In the genomic region with DNA sequence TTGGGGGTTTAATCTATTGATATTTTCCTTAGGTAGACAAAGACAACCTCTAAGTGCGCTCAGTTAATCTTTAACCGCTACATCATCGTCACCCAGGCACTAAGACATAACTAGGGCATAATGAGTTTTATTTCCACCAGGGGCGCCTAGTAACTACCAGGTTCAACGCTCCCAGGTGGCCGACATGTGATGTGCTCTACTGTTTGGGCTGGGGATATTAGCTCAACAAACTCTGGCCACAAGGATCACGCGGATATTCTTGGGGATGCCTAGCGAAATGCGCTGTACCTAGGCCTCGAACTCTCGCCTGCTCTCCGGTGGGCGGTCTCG, we compare ENCODE assay signal across 7 cellular contexts. TPM values are rescaled to one million over a fixed set of nuclear protein-coding genes. Genes with fewer than 3 reads are reported as not detected.
A peak's percentile ranks its signal among the peaks of the same experiment; 100 is the strongest.
DNase-seq lines count a peak whose midpoint lies in the region; ATAC-seq and TF ChIP-seq lines count a peak whose summit lies in the region.

No MANE protein-coding gene starts in this region.

- no TSS peak for BruUV-seq in IMR-90 (replicated peaks; lab: Mats Ljungman, UMichigan)

- peak overlapping the region; percentile 85 for H3K27ac ChIP-seq in IMR-90 (ENCODE audit: insufficient read depth, low read length)

- WGBS in IMR-90 (ENCODE audit: extremely low coverage in 2 of 2, insufficient read length in 1 of 2), 2 experiments = no CpG with 5 or more reads among the region's 15 CpGs

- peaks cover 4% of the 10 kb centered on the region; the same call in 1 of the 2 replicates for H3K9me1 ChIP-seq in IMR-90 (ENCODE audit: insufficient read depth, low read length)

- peak overlapping the region; percentile 20 for H3K56ac ChIP-seq in IMR-90 (ENCODE audit: extremely low read depth, insufficient read depth, low read length)

- in situ Hi-C loops in IMR-90 (cut with MboI; ENCODE audit: low sequenced_read_pairs) = no loop called here

- H3K4me1 ChIP-seq in IMR-90 (ENCODE audit: control insufficient read depth, insufficient read depth, low read length) = peaks cover 3% of the 10 kb centered on the region

- H3K4me1 Mint-ChIP-seq in brain = peaks cover 56% of the 10 kb centered on the region
- H3K4me1 Mint-ChIP-seq in stimulated activated naive B cell treated with anti-CD40 and anti-IgM and Interleukin-4, amounts not matched to agents 10 μg/mL and 1 μg/mL and 100 μg/mL, for 72 hours = peaks cover 20 to 41% of the 10 kb centered on the region in 2 donors

- H4K5ac ChIP-seq in IMR-90 (ENCODE audit: low read depth, low read length) = peak overlapping the region; percentile 55

- POLR2A ChIA-PET in IMR-90 (lab: Charles Lee; ENCODE audit: unreplicated experiment) = interaction anchor here (0.6 kb wide), 1 partner anchor 73 kb away, joined by 3 read pairs; no protein-coding TSS in a partner anchor

- H3K18ac ChIP-seq in IMR-90 (ENCODE audit: low read depth, low read length) = peak overlapping the region; percentile 47

- H2BK20ac ChIP-seq in IMR-90 (ENCODE audit: low read depth, low read length) = no peak overlapping the region

- H2BK15ac ChIP-seq in IMR-90 (ENCODE audit: low read depth, low read length) = no peak overlapping the region; the same call in 2 of the 3 replicates

- TF ChIP-seq RAD21 in IMR-90 (IDR thresholded peaks at IDR 0.05; ENCODE audit: low read length) = no peak

- H3K36me3 Mint-ChIP-seq in brain = peaks cover 43% of the 10 kb centered on the region
- peaks cover 0 to 12% of the 10 kb centered on the region in 2 donors for H3K36me3 Mint-ChIP-seq in stimulated activated naive B cell treated with anti-CD40 and anti-IgM and Interleukin-4, amounts not matched to agents 10 μg/mL and 1 μg/mL and 100 μg/mL, for 72 hours

- no peaks in the 10 kb centered on the region for H3K36me3 ChIP-seq in IMR-90 (ENCODE audit: control insufficient read depth, insufficient read depth, low read length)

- intact Hi-C loops in IMR-90 (cut with micrococcal nuclease) = loop anchor here (5.0 kb wide), 1 partner anchor 276 kb away; the partner anchor contains the start of gene ELF2

- peak overlapping the region; percentile 99 for H3K27ac Mint-ChIP-seq in brain
- H3K27ac Mint-ChIP-seq in stimulated activated naive B cell treated with anti-CD40 and anti-IgM and Interleukin-4, amounts not matched to agents 10 μg/mL and 1 μg/mL and 100 μg/mL, for 72 hours = peak overlapping the region; percentile 100

- no peaks in the 10 kb centered on the region for H3K9me3 ChIP-seq in IMR-90 (ENCODE audit: control insufficient read depth, insufficient read depth, low read length)

- peak overlapping the region; percentile 81 for H2BK5ac ChIP-seq in IMR-90 (ENCODE audit: low read depth, low read length, poor library complexity, severe bottlenecking)

- H4K91ac ChIP-seq in IMR-90 (ENCODE audit: insufficient read depth, low read depth, low read length) = peak overlapping the region; percentile 67; the same call in 1 of the 2 replicates

- H2AK9ac ChIP-seq in IMR-90 (replicated peaks; ENCODE audit: low read depth, low read length, poor library complexity) = peak overlapping the region; percentile 62

- peak overlapping the region; percentile 68 for H3K9ac ChIP-seq in IMR-90 (ENCODE audit: low read depth, low read length)

- H2BK120ac ChIP-seq in IMR-90 (ENCODE audit: low read depth, low read length) = peak overlapping the region; percentile 81; the same call in 1 of the 2 replicates

- H3K4me3 ChIP-seq in IMR-90 (ENCODE audit: insufficient read depth, low read depth, low read length) = peak overlapping the region; percentile 86

- H4K20me1 ChIP-seq in IMR-90 (ENCODE audit: insufficient read depth, low read length) = no peaks in the 10 kb centered on the region; the same call in 1 of the 2 replicates

- peak overlapping the region; percentile 97 for H2AFZ ChIP-seq in IMR-90 (replicated peaks; ENCODE audit: low read length, poor library complexity)

- H2AK5ac ChIP-seq in IMR-90 (ENCODE audit: low read depth, low read length) = peak overlapping the region; percentile 23; the same call in 1 of the 2 replicates

- H3K4me3 Mint-ChIP-seq in brain = peak overlapping the region; percentile 92 to 99 (median 96)
- H3K4me3 Mint-ChIP-seq in stimulated activated naive B cell treated with anti-CD40 and anti-IgM and Interleukin-4, amounts not matched to agents 10 μg/mL and 1 μg/mL and 100 μg/mL, for 72 hours = peak overlapping the region; percentile 92 to 98

- ATAC-seq in GM21717 (IDR thresholded peaks at IDR 0.05; ENCODE audit: unreplicated experiment) (peak; percentile 55), IMR-90 (ENCODE audit: low read depth) (no peak; the same call in 1 of the 2 replicates)
- peak; percentile 63 to 64 for ATAC-seq in stimulated activated naive B cell treated with anti-CD40 and anti-IgM and Interleukin-4, amounts not matched to agents 10 μg/mL and 1 μg/mL and 100 μg/mL, for 72 hours (replicated peaks)

- peaks cover 10% of the 10 kb centered on the region for H3K27me3 Mint-ChIP-seq in brain
- no peaks in the 10 kb centered on the region for H3K27me3 Mint-ChIP-seq in stimulated activated naive B cell treated with anti-CD40 and anti-IgM and Interleukin-4, amounts not matched to agents 10 μg/mL and 1 μg/mL and 100 μg/mL, for 72 hours

- CTCF ChIA-PET in IMR-90 (lab: Yijun Ruan, JAX) = interaction anchor here (0.6 kb wide), 1 partner anchor 32 kb away, joined by 3 read pairs; no protein-coding TSS in a partner anchor

- peak overlapping the region; percentile 78 for H3K4ac ChIP-seq in IMR-90 (ENCODE audit: low read depth, low read length)

- H3K79me1 ChIP-seq in IMR-90 (ENCODE audit: low read depth in 1 of 2, low read length in 2 of 2) = peaks cover 16 to 59% of the 10 kb centered on the region in 2 experiments

- TF ChIP-seq POLR2A in IMR-90 (IDR thresholded peaks at IDR 0.05; ENCODE audit: low read depth, low read length) = no peak

- peak overlapping the region; percentile 93 for H3K4me2 ChIP-seq in IMR-90 (ENCODE audit: low read depth, low read length)

- dilution Hi-C loops in IMR-90 (cut with HindIII; ENCODE audit: low sequenced_read_pairs, unreplicated experiment) = no loop called here

- peaks cover 8 to 11% (median 10%) of the 10 kb centered on the region in 5 experiments for H3K9me3 Mint-ChIP-seq in brain
- no peaks in the 10 kb centered on the region for H3K9me3 Mint-ChIP-seq in stimulated activated naive B cell treated with anti-CD40 and anti-IgM and Interleukin-4, amounts not matched to agents 10 μg/mL and 1 μg/mL and 100 μg/mL, for 72 hours

- peak overlapping the region; percentile 78 for H3K23ac ChIP-seq in IMR-90 (ENCODE audit: low read depth, low read length)

- DNase-seq in GM10266 (ENCODE audit: extremely low spot score) (peak; percentile 68), IMR-90 (no peak), SHP77 treated with DMSO at 0.1 percent for 48 hours (lab: John Stamatoyannopoulos, UW) (peak; percentile 31), kidney glomerular epithelial cell (lab: John Stamatoyannopoulos, UW) (peak; percentile 93)
- DNase-seq in stimulated activated naive B cell treated with anti-CD40 and anti-IgM and Interleukin-4, amounts not matched to agents 10 μg/mL and 1 μg/mL and 100 μg/mL, for 72 hours = no peak

- peak overlapping the region; percentile 92 for H3K14ac ChIP-seq in IMR-90 (replicated peaks; ENCODE audit: low read depth, low read length)

- H3K27me3 ChIP-seq in IMR-90 (ENCODE audit: control insufficient read depth, insufficient read depth, low read length) = no peaks in the 10 kb centered on the region

- H4K8ac ChIP-seq in IMR-90 (ENCODE audit: low read depth in 2 of 2, low read length in 2 of 2) = peak overlapping the region; percentile 63 to 77

- peak; percentile 37 for TF ChIP-seq CTCF in GM10266 (IDR thresholded peaks at IDR 0.05; ENCODE audit: control insufficient read depth, insufficient read depth, low read depth, missing control alignments)
- peak; percentile 26 for TF ChIP-seq CTCF in IMR-90 (conservative IDR thresholded peaks at IDR 0.05; ENCODE audit: low read depth, low read length)
- peak; percentile 31 to 64 for TF ChIP-seq CTCF in brain (conservative IDR thresholded peaks at IDR 0.05)

TF ChIP-seq in IMR-90, 13 proteins besides CTCF, POLR2A, EP300 and RAD21:
- TF ChIP-seq RCOR1 (IDR thresholded peaks at IDR 0.05; ENCODE audit: insufficient replicate concordance, low read length) (no peak), CHD1 (IDR thresholded peaks at IDR 0.05; ENCODE audit: low read depth, low read length) (no peak), SMC3 (IDR thresholded peaks at IDR 0.05; ENCODE audit: low read depth, low read length) (0 out of 2 replicates have a peak, but pooled peaks have one; percentile 1), FOS (IDR thresholded peaks at IDR 0.05; ENCODE audit: low read depth, low read length) (no peak), MAFK (IDR thresholded peaks at IDR 0.05; ENCODE audit: low read depth, low read length) (no peak), RFX5 (IDR thresholded peaks at IDR 0.05; ENCODE audit: low read depth, low read length) (no peak), BHLHE40 (IDR thresholded peaks at IDR 0.05; ENCODE audit: low read depth, low read length) (no peak)

RNA-seq across cellular contexts. Expression of gene RAB33B, which starts 0.9 kb away (rescaled TPM):
- total RNA-seq in IMR-90 (2012; rRNA removed) = 7.3 and 11.4 TPM in 2 replicates
- 3.2 and 3.7 TPM in 2 replicates for polyA plus RNA-seq in IMR-90 (2012; rRNA removed)
- polyA plus RNA-seq in IMR-90 (2012; cell fraction: cytosol; rRNA removed) = 1.4 and 1.5 TPM in 2 replicates
- polyA plus RNA-seq in IMR-90 (2012; cell fraction: nucleus; rRNA removed; ENCODE audit: low replicate concordance) = 2.0 and 3.0 TPM in 2 replicates
- polyA plus RNA-seq in brain (ENCODE audit: insufficient read depth, low read depth, low replicate concordance) = 1.7 TPM

Comparison
In these comparisons a context has a peak if more than half of its experiments do, and no peak if none do; other contexts are left out.
1. DNase-seq: peak in GM10266 (single experiment), SHP77 treated with DMSO at 0.1 percent for 48 hours (single experiment) and kidney glomerular epithelial cell (single experiment); none in IMR-90 (single experiment) and stimulated activated naive B cell treated with anti-CD40 and anti-IgM and Interleukin-4, amounts not matched to agents 10 μg/mL and 1 μg/mL and 100 μg/mL, for 72 hours (single experiment).
2. Peak in every context shown above with its lines, with median percentiles within 50 percentile points of each other: CTCF ChIP-seq.